10 cellular contexts compared by ENCODE assay signal in genomic region chr16:56246051-56246817, GRCh38. TPM values are rescaled to one million over a fixed set of nuclear protein-coding genes. Genes with fewer than 3 reads are reported as not detected.
DNase-seq lines count a peak whose midpoint lies in the region; TF ChIP-seq lines count a peak whose summit lies in the region.
"Had no signal": no experiment of that assay in that cellular context is flagged by ENCODE, and none has a peak within 500 bp of the region (broad histone marks: within the 10 kb centered on the region; RNA-seq: fewer than 3 reads in every experiment).

No MANE protein-coding gene starts in this region.

- peak overlapping the region; percentile 62 for H3K27ac Mint-ChIP-seq in HFFc6

- no peaks in the 10 kb centered on the region for H3K36me3 ChIP-seq in skeletal muscle tissue (ENCODE audit: control insufficient read depth in 3 of 3, insufficient read depth in 3 of 3, low read length in 3 of 3)

- H3K9me3 ChIP-seq in skeletal muscle tissue (ENCODE audit: control insufficient read depth in 3 of 3, low read length in 3 of 3) = no peaks in the 10 kb centered on the region

- H3K27me3 ChIP-seq in skeletal muscle tissue (ENCODE audit: control insufficient read depth in 3 of 3, insufficient read depth in 3 of 3, low read length in 3 of 3) = no peaks in the 10 kb centered on the region

- no peak for TF ChIP-seq CTCF in HFFc6 (IDR thresholded peaks at IDR 0.05)

- no peak overlapping the region; the same call in 1 of the 2 replicates for H3K4me3 Mint-ChIP-seq in HFFc6

- no peaks in the 10 kb centered on the region for H3K9me3 Mint-ChIP-seq in HFFc6

- H3K4me1 ChIP-seq in skeletal muscle tissue (ENCODE audit: control insufficient read depth in 3 of 3, insufficient read depth in 3 of 3, low read length in 3 of 3) = peaks cover 7 to 12% (median 9%) of the 10 kb centered on the region in 3 donors

- peaks cover 41% of the 10 kb centered on the region for H3K4me1 Mint-ChIP-seq in HFFc6 (ENCODE audit: low read depth)

- peaks cover 5% of the 10 kb centered on the region; the same call in 1 of the 2 replicates for H3K27me3 Mint-ChIP-seq in HFFc6 (ENCODE audit: insufficient read depth)

- no peaks in the 10 kb centered on the region for H3K36me3 Mint-ChIP-seq in HFFc6 (ENCODE audit: low read depth)

- DNase-seq in HFFc6 (peak; percentile 46), amygdala (lab: John Stamatoyannopoulos, UW) (peak in 51 of 56 donors; percentile 23 to 89 (median 71)), inferior parietal cortex (ENCODE audit: extremely low spot score) (peak; percentile 81), epidermal melanocyte (ENCODE audit: insufficient read length, low spot score) (no peak), DMS114 treated with DMSO at 0.1 percent for 48 hours (lab: John Stamatoyannopoulos, UW; ENCODE audit: unreplicated experiment) (no peak), NCI-H345 (lab: John Stamatoyannopoulos, UW) (no peak), NCI-H510A (lab: John Stamatoyannopoulos, UW) (no peak)
- DNase-seq: activated CD4-positive, alpha-beta T cell treated with anti-CD3 and anti-CD28 coated beads for 1 hour; NCI-H2081 treated with DMSO at 0.1 percent for 48 hours had no signal

- H3K9ac ChIP-seq in skeletal muscle tissue (ENCODE audit: low read depth in 1 of 3, low read length in 3 of 3) = peak overlapping the region in 2 of 3 donors; percentile 40 to 42

- H3K27ac ChIP-seq in skeletal muscle tissue (ENCODE audit: low read depth, low read length) = peak overlapping the region; percentile 31

- peak overlapping the region in 1 of 3 donors; percentile 17 for H3K4me3 ChIP-seq in skeletal muscle tissue (ENCODE audit: low read length in 3 of 3)

RNA-seq across cellular contexts. Expression of gene GNAO1, which starts 54.9 kb away (rescaled TPM):
- total RNA-seq in HFFc6 (2021; fragmentation: NEBNext Ultra II Directional; extraction: Animal tissue kit (Norgen Biotek cat#: 25700)) = under 1 TPM in 5 of 6 experiments, not detected in 1; 0.07 to 0.48 (median 0.37) TPM
- total RNA-seq in skeletal muscle tissue = under 0.01 TPM

Comparison
In these comparisons a context has a peak if more than half of its experiments do, and no peak if none do; other contexts are left out.
1. DNase-seq: peak in HFFc6 (single experiment), amygdala (51 of 56) and inferior parietal cortex (single experiment); none in epidermal melanocyte (single experiment), DMS114 treated with DMSO at 0.1 percent for 48 hours (single experiment), NCI-H345 (single experiment) and NCI-H510A (single experiment).